16 cellular contexts compared by ENCODE assay signal in genomic region chr2:63788070-63788469, GRCh38. TPM values are rescaled to one million over a fixed set of nuclear protein-coding genes. Genes with fewer than 3 reads are reported as not detected.
DNase-seq lines count a peak whose midpoint lies in the region; ATAC-seq and TF ChIP-seq lines count a peak whose summit lies in the region.
"Had no signal": no experiment of that assay in that cellular context is flagged by ENCODE, and none has a peak within 500 bp of the region (broad histone marks: within the 10 kb centered on the region; RNA-seq: fewer than 3 reads in every experiment).

No MANE protein-coding gene starts in this region.

- H2BK120ac ChIP-seq in trophoblast cell (ENCODE audit: insufficient read depth, low read length, poor library complexity): no peak overlapping the region

- H3K79me1 ChIP-seq in trophoblast cell (ENCODE audit: low read length): peaks cover 5% of the 10 kb centered on the region

- no peak overlapping the region for H3K4ac ChIP-seq in trophoblast cell (ENCODE audit: low read depth, low read length)

- no peak overlapping the region for H2BK5ac ChIP-seq in trophoblast cell (ENCODE audit: low read depth, low read length, poor library complexity)

- no peak overlapping the region for H2AK5ac ChIP-seq in trophoblast cell (ENCODE audit: low read length)

- no peak overlapping the region for H3K4me3 ChIP-seq in trophoblast cell (ENCODE audit: low read depth, low read length)

- no peak for TF ChIP-seq CTCF in progenitor cell of endocrine pancreas (IDR thresholded peaks at IDR 0.05; ENCODE audit: unreplicated experiment)

- no peak overlapping the region for H4K91ac ChIP-seq in trophoblast cell (ENCODE audit: low read depth, low read length)

- H3K27me3 ChIP-seq in trophoblast cell (ENCODE audit: insufficient read depth, low read length): no peaks in the 10 kb centered on the region

- H3K9me3 Mint-ChIP-seq in progenitor cell of endocrine pancreas (ENCODE audit: low read depth): no peaks in the 10 kb centered on the region

- no peaks in the 10 kb centered on the region for H3K36me3 ChIP-seq in trophoblast cell (ENCODE audit: control insufficient read depth in 1 of 2, insufficient read depth in 2 of 2, low read length in 2 of 2)

- H3K4me1 ChIP-seq in trophoblast cell (ENCODE audit: control insufficient read depth in 1 of 2, insufficient read depth in 2 of 2, low read length in 2 of 2): peaks cover 0 to 8% of the 10 kb centered on the region in 2 experiments
- H3K4me1 ChIP-seq: parathyroid adenoma had no signal

- H3K9me3 ChIP-seq in trophoblast cell (ENCODE audit: insufficient read depth, low read depth, low read length): peaks cover 2% of the 10 kb centered on the region

- H3K9ac ChIP-seq in trophoblast cell (ENCODE audit: low read length): no peak overlapping the region
- H3K9ac ChIP-seq: parathyroid adenoma had no signal

- H2AFZ ChIP-seq in trophoblast cell (ENCODE audit: insufficient read depth, low read length, poor library complexity): no peak overlapping the region
- H2AFZ ChIP-seq: parathyroid adenoma had no signal

- no peak overlapping the region for H3K27ac Mint-ChIP-seq in progenitor cell of endocrine pancreas

- no peak overlapping the region for H4K12ac ChIP-seq in trophoblast cell (ENCODE audit: low read depth, low read length)

- no peak overlapping the region for H3K4me2 ChIP-seq in trophoblast cell (ENCODE audit: low read length)

- no peak overlapping the region for H4K8ac ChIP-seq in trophoblast cell (ENCODE audit: low read depth, low read length)

- WGBS in trophoblast cell (ENCODE audit: extremely low coverage, insufficient coverage, insufficient read length): no CpG with 5 or more reads among the region's 3 CpGs

- no peak overlapping the region for H3K18ac ChIP-seq in trophoblast cell (ENCODE audit: low read length)

- no peak overlapping the region for H3K23ac ChIP-seq in trophoblast cell (ENCODE audit: low read length)

- no peak overlapping the region for H3K27ac ChIP-seq in trophoblast cell (ENCODE audit: low read depth, low read length)
- H3K27ac ChIP-seq: parathyroid adenoma had no signal

- H3K36me3 Mint-ChIP-seq in progenitor cell of endocrine pancreas (ENCODE audit: insufficient read depth): no peaks in the 10 kb centered on the region

- no peak overlapping the region for H3K14ac ChIP-seq in trophoblast cell (ENCODE audit: low read length)

- H3K79me2 ChIP-seq in trophoblast cell (ENCODE audit: control insufficient read depth, insufficient read depth, low read length, poor library complexity): no peaks in the 10 kb centered on the region
- H3K79me2 ChIP-seq: parathyroid adenoma had no signal

- ATAC-seq in HG03095 (IDR thresholded peaks at IDR 0.05; ENCODE audit: unreplicated experiment): no peak

- no peaks in the 10 kb centered on the region for H3K27me3 Mint-ChIP-seq in progenitor cell of endocrine pancreas

- DNase-seq in EH (ENCODE audit: low read depth) (peak; percentile 71), RPMI7951 (ENCODE audit: low read depth) (peak; percentile 36), fibroblast of peridontal ligament (ENCODE audit: extremely low read depth) (peak; percentile 69), renal cortical epithelial cell (ENCODE audit: low read depth) (peak; percentile 40), trophoblast cell (no peak), progenitor cell of endocrine pancreas (ENCODE audit: low spot score, unreplicated experiment) (no peak)
- DNase-seq in activated CD4-positive, alpha-beta T cell treated with anti-CD3 and anti-CD28 coated beads, Interleukin-2, amount 50 U/mL, for 1 hour: no peak
- DNase-seq: activated T-cell treated with anti-CD3 and anti-CD28 coated beads, Interleukin-2, amount 50 U/mL, for 1 hour; C1 segment of cervical spinal cord; DND-41; effector CD4-positive, alpha-beta T cell; mesendoderm; NK-92 treated with Interleukin-12 subunit alpha and Interleukin-12 subunit beta, amount 100 ng/mL, for 24 hours; SW 1271 had no signal

- H3K4me1 Mint-ChIP-seq in progenitor cell of endocrine pancreas (ENCODE audit: low read depth): no peaks in the 10 kb centered on the region

- no peak overlapping the region for H3K4me3 Mint-ChIP-seq in progenitor cell of endocrine pancreas (ENCODE audit: low read depth)

- H2BK12ac ChIP-seq in trophoblast cell (ENCODE audit: low read length): no peak overlapping the region

RNA-seq across cellular contexts. Expression of gene UGP2, which starts 53.6 kb away (rescaled TPM):
- 243 and 267 TPM in 2 replicates for total RNA-seq in RPMI7951 (2014; rRNA removed; shearing (Covaris generic))
- 171 and 236 TPM in 2 replicates for total RNA-seq in renal cortical epithelial cell
- 187 and 206 TPM in 2 replicates for polyA plus RNA-seq in trophoblast cell (2013)
- 76.6 and 81.2 TPM in 2 replicates for total RNA-seq in progenitor cell of endocrine pancreas

Comparison
In these comparisons a context has a peak if more than half of its experiments do, and no peak if none do; other contexts are left out.
1. DNase-seq: peak in EH (single experiment), RPMI7951 (single experiment), fibroblast of peridontal ligament (single experiment) and renal cortical epithelial cell (single experiment); none in trophoblast cell (0 of 2), activated CD4-positive, alpha-beta T cell treated with anti-CD3 and anti-CD28 coated beads, Interleukin-2, amount 50 U/mL, for 1 hour (single experiment) and progenitor cell of endocrine pancreas (single experiment).